11 cellular contexts compared by ENCODE assay signal in genomic region chr3:114863848-114864247, GRCh38.
DNase-seq lines count a peak whose midpoint lies in the region; ATAC-seq, FAIRE-seq and TF ChIP-seq lines count a peak whose summit lies in the region.
"Had no signal": no experiment of that assay in that cellular context is flagged by ENCODE, and none has a peak within 500 bp of the region (broad histone marks: within the 10 kb centered on the region; RNA-seq: fewer than 3 reads in every experiment).

No MANE protein-coding gene starts in this region.

- WGBS in GM23248 (ENCODE audit: low coverage in 1 of 2, low lambda C conversion rate in 2 of 2, missing lambda C conversion rate in 2 of 2), 2 experiments = 19 to 20% methylated on average over 1 of the region's 1 CpG
- 0% methylated on average over 1 of the region's 1 CpG for WGBS in GM12878 (ENCODE audit: insufficient coverage, insufficient replicate concordance, low lambda C conversion rate, missing lambda C conversion rate)

- H3F3A ChIP-seq in GM23248 (ENCODE audit: insufficient read depth) = no peaks in the 10 kb centered on the region

- TF ChIP-seq POLR2A in GM12878 (IDR thresholded peaks at IDR 0.05; ENCODE audit: low read depth, low read length) = no peak

- TF ChIP-seq CTCF in GM12878 (IDR thresholded peaks at IDR 0.05 in 2 of 3, conservative IDR thresholded peaks at IDR 0.05 in 1 of 3; ENCODE audit: control insufficient read depth in 2 of 3, extremely low read depth in 1 of 3, insufficient read depth in 1 of 3, low read depth in 3 of 3, low read length in 3 of 3) (no peak), osteoblast (IDR thresholded peaks at IDR 0.05; ENCODE audit: extremely low read depth, low read depth, low read length) (no peak)

- SMC1A ChIA-PET in GM12878 (lab: Charles Lee; ENCODE audit: uncharacterized antibody, unreplicated experiment) = interaction anchor here (0.8 to 1.3 kb wide), 5 partner anchors 11 to 98 kb away, joined by 3 to 5 read pairs (median 4); no protein-coding TSS in a partner anchor

- H3K27me3 ChIP-seq in GM23248 (replicated peaks; ENCODE audit: insufficient read depth) (no peaks in the 10 kb centered on the region), GM12878 (replicated peaks in 1 of 2; ENCODE audit: control insufficient read depth in 2 of 2, insufficient read depth in 2 of 2, low read length in 1 of 2) (no peaks in the 10 kb centered on the region), osteoblast (ENCODE audit: insufficient read depth, low read length) (no peaks in the 10 kb centered on the region)
- H3K27me3 ChIP-seq: neutrophil had no signal

- no peaks in the 10 kb centered on the region for H4K20me1 ChIP-seq in GM23248 (ENCODE audit: insufficient read depth)
- H4K20me1 ChIP-seq in GM12878 (ENCODE audit: control insufficient read depth, insufficient read depth) = no peaks in the 10 kb centered on the region
- H4K20me1 ChIP-seq in osteoblast (ENCODE audit: insufficient read depth, low read length) = no peaks in the 10 kb centered on the region

- H3K4me2 ChIP-seq in GM23248 (ENCODE audit: unreplicated experiment) = peak overlapping the region; percentile 8
- H3K4me2 ChIP-seq in GM12878 (ENCODE audit: control insufficient read depth, insufficient read depth) = peak overlapping the region; percentile 31
- H3K4me2 ChIP-seq in osteoblast (ENCODE audit: insufficient read depth, low read length) = peak overlapping the region; percentile 82

- no peak overlapping the region for H2AFZ ChIP-seq in GM23248
- peak overlapping the region; percentile 64 for H2AFZ ChIP-seq in GM12878 (ENCODE audit: control insufficient read depth, low read depth, low read length)
- H2AFZ ChIP-seq in osteoblast (ENCODE audit: low read length) = peak overlapping the region; percentile 78

- CTCF ChIA-PET in GM12878 (lab: Yijun Ruan, JAX) = no interaction called here

- FAIRE-seq in GM12878 (lab: Jason Lieb, UNC) = no peak

- in situ Hi-C loops in GM23248 (cut with MboI) (no loop called here), GM12878 (cut with MboI) (no loop called here)

- ATAC-seq in GM12878 = peak; percentile 38; the same call in 2 of the 3 replicates
- no peak for ATAC-seq in GM21423 (IDR thresholded peaks at IDR 0.05; ENCODE audit: unreplicated experiment)
- no peak for ATAC-seq in HG03571 (IDR thresholded peaks at IDR 0.05; ENCODE audit: unreplicated experiment)

- POLR2A ChIA-PET in GM12878 (lab: Charles Lee) = no interaction called here

- H3K4me1 ChIP-seq in GM23248 (ENCODE audit: insufficient read depth) = no peaks in the 10 kb centered on the region
- H3K4me1 ChIP-seq in GM12878 (ENCODE audit: control insufficient read depth, insufficient read depth, low read length) = no peaks in the 10 kb centered on the region; the same call in 1 of the 2 replicates
- H3K4me1 ChIP-seq in osteoblast (ENCODE audit: insufficient read depth, low read length) = no peaks in the 10 kb centered on the region

- no peak for TF ChIP-seq EP300 in GM12878 (IDR thresholded peaks at IDR 0.05; ENCODE audit: borderline replicate concordance in 1 of 2, control insufficient read depth in 1 of 2, low read depth in 2 of 2, low read length in 2 of 2)

- DNase-seq in DMS79 (lab: John Stamatoyannopoulos, UW) (peak; percentile 33), GM23248 (no peak), GM12878 (ENCODE audit: low read depth, low spot score) (no peak), osteoblast (ENCODE audit: insufficient read length, low spot score, missing footprints) (no peak)
- DNase-seq in stimulated activated CD4-positive, alpha-beta T cell treated with anti-CD3 and anti-CD28 coated beads, Interleukin-2, amount 100 ng/mL, for 48 hours = no peak
- DNase-seq: activated CD8-positive, alpha-beta memory T cell treated with anti-CD3 and anti-CD28 coated beads, Interleukin-2, amount 50 U/mL, for 48 hours; EL; NCI-H345 had no signal

- H3K36me3 ChIP-seq in GM23248 (ENCODE audit: low read depth) = no peaks in the 10 kb centered on the region
- no peaks in the 10 kb centered on the region for H3K36me3 ChIP-seq in GM12878 (ENCODE audit: control insufficient read depth in 2 of 2, insufficient read depth in 2 of 2, low read length in 1 of 2)
- H3K36me3 ChIP-seq in osteoblast (ENCODE audit: insufficient read depth, low read length) = no peaks in the 10 kb centered on the region
- H3K36me3 ChIP-seq: neutrophil had no signal

- no peaks in the 10 kb centered on the region for H3K9me2 ChIP-seq in GM23248 (ENCODE audit: insufficient read depth)

- H3K27ac ChIP-seq in GM23248 (no peak overlapping the region), GM12878 (ENCODE audit: control insufficient read depth, insufficient read depth) (no peak overlapping the region), osteoblast (ENCODE audit: low read depth, low read length) (peak overlapping the region; percentile 43)
- H3K27ac ChIP-seq: neutrophil had no signal

- no peaks in the 10 kb centered on the region for H3K9me3 ChIP-seq in GM23248 (ENCODE audit: low read depth)
- no peaks in the 10 kb centered on the region for H3K9me3 ChIP-seq in GM12878 (replicated peaks; ENCODE audit: control insufficient read depth, insufficient read depth, low read length)
- no peaks in the 10 kb centered on the region for H3K9me3 ChIP-seq in osteoblast (ENCODE audit: low read depth, low read length)
- H3K9me3 ChIP-seq: neutrophil had no signal

- no peak for TF ChIP-seq RAD21 in GM12878 (IDR thresholded peaks at IDR 0.05; ENCODE audit: insufficient read depth, low read depth, low read length)

- H3K9ac ChIP-seq in GM23248 (no peak overlapping the region), GM12878 (ENCODE audit: control insufficient read depth, insufficient read depth, low read length) (no peak overlapping the region)

- RAD21 ChIA-PET in GM12878 (lab: Charles Lee; ENCODE audit: unreplicated experiment) = no interaction called here

- H3K79me2 ChIP-seq in GM23248 (ENCODE audit: insufficient read depth) (no peaks in the 10 kb centered on the region), GM12878 (ENCODE audit: control insufficient read depth, insufficient read depth, low read length) (no peaks in the 10 kb centered on the region), osteoblast (ENCODE audit: insufficient read depth, low read length) (no peaks in the 10 kb centered on the region)

- intact Hi-C loops in GM12878 (cut with micrococcal nuclease; ENCODE audit: unreplicated experiment) = no loop called here

- no TSS peak for BruUV-seq in GM12878 (replicated peaks; lab: Mats Ljungman, UMichigan)

- H3K4me3 ChIP-seq in GM23248 (peak overlapping the region; percentile 20; the same call in 1 of the 2 replicates), GM12878 (no peak overlapping the region), osteoblast (ENCODE audit: insufficient read depth, low read length) (peak overlapping the region; percentile 58)

TF ChIP-seq in GM12878, 131 proteins besides CTCF, POLR2A, EP300 and RAD21:
- TF ChIP-seq ATF2 (IDR thresholded peaks at IDR 0.05; ENCODE audit: low read length) (no peak), RELB (IDR thresholded peaks at IDR 0.05; ENCODE audit: low read depth) (no peak)

Comparison
In these comparisons a context has a peak if more than half of its experiments do, and no peak if none do; other contexts are left out.
1. H3K4me2 ChIP-seq: peak in every context shown above with its lines; median percentile 82 in osteoblast; 31 in GM12878; 8 in GM23248.